Comparison of ENCODE assay signal across 8 cellular contexts in genomic region chr18:62506495-62507143, GRCh38. TPM values are rescaled to one million over a fixed set of nuclear protein-coding genes. Genes with fewer than 3 reads are reported as not detected.
DNase-seq lines count a peak whose midpoint lies in the region; ATAC-seq and TF ChIP-seq lines count a peak whose summit lies in the region.

No MANE protein-coding gene starts in this region.

- in situ Hi-C loops in mammary epithelial cell (cut with MboI; ENCODE audit: low sequenced_read_pairs in 2 of 2), result no loop called here

- peak overlapping the region; percentile 60 for H3K4me3 Mint-ChIP-seq in activated CD4-positive, alpha-beta T cell treated with anti-CD3 and anti-CD28 coated beads for 36 hours

- no peaks in the 10 kb centered on the region for H3K9me3 ChIP-seq in mammary epithelial cell (replicated peaks; ENCODE audit: insufficient read depth, low read length)

- no peak for DNase-seq in activated CD4-positive, alpha-beta T cell treated with anti-CD3 and anti-CD28 coated beads for 36 hours
- DNase-seq in activated CD4-positive, alpha-beta T cell treated with anti-CD3 and anti-CD28 coated beads for 4 hours, result no peak
- no peak for DNase-seq in mammary epithelial cell
- no peak for DNase-seq in skeletal muscle cell (ENCODE audit: low read depth)
- DNase-seq in NCI-H2171 (lab: John Stamatoyannopoulos, UW), result no peak
- DNase-seq in effector CD4-positive, alpha-beta T cell, result no peak
- DNase-seq in 8988T, result no peak

- peak in 1 of 2 donors; percentile 3 for TF ChIP-seq CTCF in mammary epithelial cell (conservative IDR thresholded peaks at IDR 0.05 in 1 of 2, IDR thresholded peaks at IDR 0.05 in 1 of 2; ENCODE audit: extremely low read depth in 1 of 2, insufficient read depth in 1 of 2, low read depth in 1 of 2, low read length in 2 of 2)

- BruUV-seq in mammary epithelial cell (replicated peaks; lab: Mats Ljungman, UMichigan), result no TSS peak

- H2AFZ ChIP-seq in mammary epithelial cell (ENCODE audit: low read depth, low read length), result peak overlapping the region; percentile 91

- H3K36me3 Mint-ChIP-seq in activated CD4-positive, alpha-beta T cell treated with anti-CD3 and anti-CD28 coated beads for 36 hours (ENCODE audit: low read depth), result peaks cover 2% of the 10 kb centered on the region

- no peak for ATAC-seq in activated CD4-positive, alpha-beta T cell treated with anti-CD3 and anti-CD28 coated beads for 36 hours
- ATAC-seq in HG03354 (IDR thresholded peaks at IDR 0.05; ENCODE audit: poor library complexity, severe bottlenecking, unreplicated experiment), result peak; percentile 19

- H3K4me1 ChIP-seq in mammary epithelial cell (ENCODE audit: insufficient read depth, low read length), result peaks cover 5% of the 10 kb centered on the region

- no peaks in the 10 kb centered on the region for H3K36me3 ChIP-seq in mammary epithelial cell (ENCODE audit: insufficient read depth, low read length)

- H3K4me2 ChIP-seq in mammary epithelial cell (ENCODE audit: insufficient read depth, low read depth, low read length), result peak overlapping the region; percentile 86

- dilution Hi-C loops in mammary epithelial cell (cut with HindIII; ENCODE audit: low sequenced_read_pairs), result no loop called here

- H4K20me1 ChIP-seq in mammary epithelial cell (ENCODE audit: insufficient read depth, low read length), result no peaks in the 10 kb centered on the region

- H3K4me3 ChIP-seq in mammary epithelial cell (replicated peaks in 1 of 3; ENCODE audit: insufficient read depth in 1 of 3, low read depth in 2 of 3, low read length in 3 of 3) (peak overlapping the region; percentile 42 to 58 (median 55)), skeletal muscle cell (ENCODE audit: low read depth, low read length) (peak overlapping the region; percentile 5)

- intact Hi-C loops in activated CD4-positive, alpha-beta T cell treated with anti-CD3 and anti-CD28 coated beads for 36 hours (cut with DNase I, micrococcal nuclease), result loop anchor here (1.0 to 5.0 kb wide), 11 partner anchors 16 to 656 kb away; partner anchors contain the start of genes PIGN (in 1 of the 2), RELCH (in 1 of the 2) and TNFRSF11A (in 1 of the 2)
- intact Hi-C loops in mammary epithelial cell (cut with micrococcal nuclease), result no loop called here

- H3K27me3 Mint-ChIP-seq in activated CD4-positive, alpha-beta T cell treated with anti-CD3 and anti-CD28 coated beads for 36 hours, result no peaks in the 10 kb centered on the region

- peaks cover 26% of the 10 kb centered on the region for H3K4me1 Mint-ChIP-seq in activated CD4-positive, alpha-beta T cell treated with anti-CD3 and anti-CD28 coated beads for 36 hours

- peak overlapping the region; percentile 98 for H3K27ac Mint-ChIP-seq in activated CD4-positive, alpha-beta T cell treated with anti-CD3 and anti-CD28 coated beads for 36 hours

- POLR2A ChIA-PET in activated CD4-positive, alpha-beta T cell treated with anti-CD3 and anti-CD28 coated beads for 36 hours (lab: Charles Lee), result interaction anchor here (0.6 to 1.4 kb wide), 7 partner anchors 14 to 339 kb away, joined by 3 to 5 read pairs (median 3); no protein-coding TSS in a partner anchor

- H3K27me3 ChIP-seq in mammary epithelial cell (ENCODE audit: insufficient read depth, low read length), result no peaks in the 10 kb centered on the region

- H3K9ac ChIP-seq in mammary epithelial cell (ENCODE audit: insufficient read depth, low read length), result peak overlapping the region; percentile 46

- 9% methylated on average over 7 of the region's 7 CpGs for WGBS in mammary epithelial cell (ENCODE audit: low coverage, missing lambda C conversion rate)

- no peaks in the 10 kb centered on the region for H3K79me2 ChIP-seq in mammary epithelial cell (ENCODE audit: insufficient read depth, low read length)

- CTCF ChIA-PET in activated CD4-positive, alpha-beta T cell treated with anti-CD3 and anti-CD28 coated beads for 36 hours (lab: Charles Lee), result interaction anchor here (0.7 to 2.0 kb wide), 7 partner anchors 15 to 86 kb away, joined by 3 to 6 read pairs (median 4); no protein-coding TSS in a partner anchor
- CTCF ChIA-PET in mammary epithelial cell (lab: Charles Lee; ENCODE audit: low non-redundant PET), result no interaction called here

- H3K9me3 Mint-ChIP-seq in activated CD4-positive, alpha-beta T cell treated with anti-CD3 and anti-CD28 coated beads for 36 hours (ENCODE audit: low read depth), result peaks cover 9% of the 10 kb centered on the region

- peak overlapping the region; percentile 61 for H3K27ac ChIP-seq in mammary epithelial cell (ENCODE audit: insufficient read depth, low read depth, low read length)

RNA-seq across cellular contexts. Expression of gene ZCCHC2, which starts 16.2 kb away (rescaled TPM):
- 10 to 100 TPM; 26.1 to 40.1 TPM for total RNA-seq in activated CD4-positive, alpha-beta T cell treated with anti-CD3 and anti-CD28 coated beads for 36 hours
- total RNA-seq in mammary epithelial cell, result 10 to 100 TPM; 13.7 to 16.2 TPM
- polyA plus RNA-seq in mammary epithelial cell, result 12.2 TPM
- 38.9 TPM for polyA minus RNA-seq in mammary epithelial cell
